ENCODE assay signal across 33 cellular contexts in genomic region chr5:5542654-5543053, GRCh38.
"Had no signal": no experiment of that assay in that cellular context is flagged by ENCODE, and none has a peak within 500 bp of the region (broad histone marks: within the 10 kb centered on the region; RNA-seq: fewer than 3 reads in every experiment).

No MANE protein-coding gene starts in this region.

- H3K27ac ChIP-seq: brain microvascular endothelial cell, coronary artery, dorsolateral prefrontal cortex, gastrocnemius medialis, ovary, prostate gland, skin epidermis, thoracic aorta, uterus, WERI-Rb-1 had no signal

- H3K27me3 ChIP-seq: brain microvascular endothelial cell, gastrocnemius medialis, ovary, uterus had no signal

- H3K4me3 ChIP-seq: coronary artery, dorsolateral prefrontal cortex, gastrocnemius medialis, ovary, prostate gland, skin epidermis, thoracic aorta, uterus had no signal

- H3K9me3 ChIP-seq: gastrocnemius medialis, ovary, prostate gland, thoracic aorta, uterus had no signal

- H3K4me1 ChIP-seq: gastrocnemius medialis, prostate gland, uterus had no signal

- H3K36me3 ChIP-seq: brain microvascular endothelial cell, gastrocnemius medialis, ovary, prostate gland, thoracic aorta, uterus, WERI-Rb-1 had no signal

- DNase-seq: activated CD4-positive, alpha-beta memory T cell treated with anti-CD3 and anti-CD28 coated beads for 36 hours; activated CD4-positive, alpha-beta T cell treated with anti-CD3 and anti-CD28 coated beads, Interleukin-2, amount 10 ng/mL, durations not matched to agents 24 days and 14 days; activated CD4-positive, CD25-positive, alpha-beta regulatory T cell treated with anti-CD3 and anti-CD28 coated beads, Interleukin-2, amount 50 U/mL, for 72 hours; activated CD8-positive, alpha-beta memory T cell treated with anti-CD3 and anti-CD28 coated beads, Interleukin-2, amount 50 U/mL, for 4 hours; activated gamma-delta T cell; activated naive CD4-positive, alpha-beta T cell treated with anti-CD3 and anti-CD28 coated beads, Interleukin-2, amount 10 ng/mL, durations not matched to agents 7 days and 5 days; activated naive CD8-positive, alpha-beta T cell treated with anti-CD3 and anti-CD28 coated beads, Interleukin-2, amount 10 ng/mL, durations not matched to agents 7 days and 5 days; activated T-cell treated with anti-CD3 and anti-CD28 coated beads, Interleukin-2, amount 50 U/mL, for 1 hour; amniotic stem cell; brain microvascular endothelial cell; dorsolateral prefrontal cortex; effector memory CD4-positive, alpha-beta T cell; gastrocnemius medialis; glutamatergic neuron; islet precursor cell; left cardiac atrium; left ventricle myocardium superior; mammary epithelial cell; naive B cell; nephron progenitor cell; ovary; retina; stimulated activated CD4-positive, alpha-beta T cell treated with anti-CD3 and anti-CD28 coated beads, Interleukin-12 subunit alpha, Interleukin-12 subunit beta, amount 100 ng/mL, for 4 hours; stimulated activated CD4-positive, alpha-beta T cell treated with anti-CD3 and anti-CD28 coated beads, Interleukin-4, amount 100 ng/mL, for 1 hour; stimulated activated naive CD8-positive, alpha-beta T cell treated with anti-CD3 and anti-CD28 coated beads, Interleukin-15, Interleukin-2, amounts not matched to agents 100 U/mL and 50 U/mL, for 24 hours; trophoblast cell; uterus; WERI-Rb-1 had no signal

- ATAC-seq: gastrocnemius medialis; left cardiac atrium; left ventricle myocardium superior; sciatic nerve; stimulated activated naive CD8-positive, alpha-beta T cell treated with anti-CD3 and anti-CD28 coated beads, Interleukin-15, Interleukin-2, amounts not matched to agents 100 U/mL and 50 U/mL, for 24 hours had no signal
